In the genomic region with DNA sequence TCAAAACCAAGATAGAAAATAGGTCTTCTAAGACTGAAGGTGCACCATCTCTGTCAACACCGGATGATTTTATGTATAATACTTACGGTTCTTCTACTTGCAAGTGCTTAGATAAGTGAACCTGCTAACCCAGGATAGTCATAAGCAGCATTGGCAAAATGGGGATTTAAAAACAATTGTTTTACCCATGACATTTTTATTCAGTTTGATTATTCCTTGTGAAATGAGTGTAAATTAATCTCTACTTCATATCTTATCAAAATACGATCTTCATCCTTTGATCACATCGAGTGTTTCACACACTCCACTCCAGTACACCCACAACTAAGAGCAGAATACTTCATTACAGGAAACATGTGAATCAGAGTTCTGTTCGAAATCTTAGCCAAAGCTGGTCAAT, we compare ENCODE assay signal across 21 cellular contexts. TPM values are rescaled to one million over a fixed set of nuclear protein-coding genes. Genes with fewer than 3 reads are reported as not detected.
A peak's percentile ranks its signal among the peaks of the same experiment; 100 is the strongest.
DNase-seq lines count a peak whose midpoint lies in the region; ATAC-seq and TF ChIP-seq lines count a peak whose summit lies in the region.
"Had no signal": no experiment of that assay in that cellular context is flagged by ENCODE, and none has a peak within 500 bp of the region (broad histone marks: within the 10 kb centered on the region; RNA-seq: fewer than 3 reads in every experiment).

No MANE protein-coding gene starts in this region.

- intact Hi-C loops in activated CD4-positive, alpha-beta T cell treated with anti-CD3 and anti-CD28 coated beads for 36 hours (cut with DNase I, micrococcal nuclease), result loop anchor here in 1 of 2 experiments (1.0 kb wide), 1 partner anchor 25 kb away; the partner anchor contains the start of gene NAA16
- intact Hi-C loops in mammary epithelial cell (cut with micrococcal nuclease), result no loop called here
- intact Hi-C loops in breast epithelium (cut with DNase I; ENCODE audit: low total_unique reads), result no loop called here
- intact Hi-C loops in ovary (cut with DNase I), result no loop called here

- H4K20me1 ChIP-seq in mammary epithelial cell (ENCODE audit: insufficient read depth, low read length), result no peaks in the 10 kb centered on the region

- TF ChIP-seq CTCF in mammary epithelial cell (conservative IDR thresholded peaks at IDR 0.05 in 1 of 2, IDR thresholded peaks at IDR 0.05 in 1 of 2; ENCODE audit: extremely low read depth in 1 of 2, insufficient read depth in 1 of 2, low read depth in 1 of 2, low read length in 2 of 2), result no peak
- no peak for TF ChIP-seq CTCF in breast epithelium (IDR thresholded peaks at IDR 0.05)
- TF ChIP-seq CTCF in ovary (IDR thresholded peaks at IDR 0.05), result no peak

- peak; percentile 87 for ATAC-seq in activated CD4-positive, alpha-beta T cell treated with anti-CD3 and anti-CD28 coated beads for 36 hours
- peak; percentile 78 for ATAC-seq in stimulated activated naive CD8-positive, alpha-beta T cell treated with anti-CD3 and anti-CD28 coated beads, Interleukin-15, amount 100 ng/mL, for 72 hours
- ATAC-seq: GM12878, HCT116, HepG2 had no signal

- H3K27ac ChIP-seq in mammary epithelial cell (ENCODE audit: insufficient read depth, low read depth, low read length) (peak overlapping the region; percentile 13), breast epithelium (no peak overlapping the region), ovary (no peak overlapping the region)
- H3K27ac ChIP-seq: 22Rv1, PC-9 had no signal

- H3K4me3 Mint-ChIP-seq in activated CD4-positive, alpha-beta T cell treated with anti-CD3 and anti-CD28 coated beads for 36 hours, result peak overlapping the region; percentile 40
- H3K4me3 Mint-ChIP-seq in activated naive CD8-positive, alpha-beta T cell, result peak overlapping the region; percentile 76
- H3K4me3 Mint-ChIP-seq in stimulated activated naive CD8-positive, alpha-beta T cell treated with anti-CD3 and anti-CD28 coated beads, Interleukin-15, amount 100 ng/mL, for 72 hours, result peak overlapping the region; percentile 63 to 70

- POLR2A ChIA-PET in activated CD4-positive, alpha-beta T cell treated with anti-CD3 and anti-CD28 coated beads for 36 hours (lab: Charles Lee), result interaction anchor here (0.5 kb wide), 1 partner anchor 158 kb away, joined by 6 read pairs; no protein-coding TSS in a partner anchor

- dilution Hi-C loops in mammary epithelial cell (cut with HindIII; ENCODE audit: low sequenced_read_pairs), result no loop called here

- no peak overlapping the region for H3K9ac ChIP-seq in mammary epithelial cell (ENCODE audit: insufficient read depth, low read length)
- H3K9ac ChIP-seq: GM23248 had no signal

- peaks cover 24% of the 10 kb centered on the region for H3K4me1 Mint-ChIP-seq in activated CD4-positive, alpha-beta T cell treated with anti-CD3 and anti-CD28 coated beads for 36 hours
- peaks cover 34% of the 10 kb centered on the region for H3K4me1 Mint-ChIP-seq in activated naive CD8-positive, alpha-beta T cell (ENCODE audit: low read depth)
- peaks cover 30% of the 10 kb centered on the region for H3K4me1 Mint-ChIP-seq in stimulated activated naive CD8-positive, alpha-beta T cell treated with anti-CD3 and anti-CD28 coated beads, Interleukin-15, amount 100 ng/mL, for 72 hours

- TF ChIP-seq POLR2A in breast epithelium (IDR thresholded peaks at IDR 0.05) (no peak), ovary (IDR thresholded peaks at IDR 0.05) (no peak)

- no peaks in the 10 kb centered on the region for H3K9me3 Mint-ChIP-seq in activated CD4-positive, alpha-beta T cell treated with anti-CD3 and anti-CD28 coated beads for 36 hours (ENCODE audit: low read depth)
- H3K9me3 Mint-ChIP-seq in activated naive CD8-positive, alpha-beta T cell (ENCODE audit: low read depth), result no peaks in the 10 kb centered on the region
- H3K9me3 Mint-ChIP-seq in stimulated activated naive CD8-positive, alpha-beta T cell treated with anti-CD3 and anti-CD28 coated beads, Interleukin-15, amount 100 ng/mL, for 72 hours, result peaks cover 12 to 17% of the 10 kb centered on the region in 2 donors

- H3K27me3 ChIP-seq in mammary epithelial cell (ENCODE audit: insufficient read depth, low read length) (no peaks in the 10 kb centered on the region), breast epithelium (no peaks in the 10 kb centered on the region), ovary (no peaks in the 10 kb centered on the region)
- H3K27me3 ChIP-seq: BE2C had no signal

- no peak overlapping the region for H2AFZ ChIP-seq in mammary epithelial cell (ENCODE audit: low read depth, low read length)
- H2AFZ ChIP-seq: GM23248, PC-9 had no signal

- DNase-seq in activated CD4-positive, alpha-beta T cell treated with anti-CD3 and anti-CD28 coated beads for 36 hours, result no peak
- DNase-seq in activated CD4-positive, alpha-beta T cell treated with anti-CD3 and anti-CD28 coated beads, Interleukin-2, amount 50 U/mL, for 4 hours, result no peak
- DNase-seq in mammary epithelial cell, result no peak
- no peak for DNase-seq in breast epithelium (ENCODE audit: low spot score in 2 of 2)
- DNase-seq in stimulated activated naive CD8-positive, alpha-beta T cell treated with anti-CD3 and anti-CD28 coated beads, Interleukin-15, amount 100 ng/mL, for 72 hours, result no peak
- DNase-seq in ovary, result no peak
- DNase-seq in NCI-H526 (lab: John Stamatoyannopoulos, UW), result no peak
- DNase-seq: BE2C, GDM1, GM23248, NCI-H1048, NCI-H1436 treated with DMSO at 0.1 percent for 48 hours, NCI-H2029 treated with DMSO at 0.1 percent for 48 hours, NCI-H2171 treated with DMSO at 0.1 percent for 48 hours, NCI-H82, PC-9 had no signal

- H3K36me3 ChIP-seq in mammary epithelial cell (ENCODE audit: insufficient read depth, low read length), result no peaks in the 10 kb centered on the region
- no peaks in the 10 kb centered on the region for H3K36me3 ChIP-seq in breast epithelium
- no peaks in the 10 kb centered on the region for H3K36me3 ChIP-seq in ovary
- H3K36me3 ChIP-seq: BE2C had no signal

- no peak for TF ChIP-seq EP300 in ovary (IDR thresholded peaks at IDR 0.05)

- H3K4me3 ChIP-seq in mammary epithelial cell (replicated peaks in 1 of 3; ENCODE audit: insufficient read depth in 1 of 3, low read depth in 2 of 3, low read length in 3 of 3) (no peak overlapping the region), breast epithelium (no peak overlapping the region), ovary (no peak overlapping the region)
- H3K4me3 ChIP-seq: GM12878, GM23248, PC-9 had no signal

- CTCF ChIA-PET in activated CD4-positive, alpha-beta T cell treated with anti-CD3 and anti-CD28 coated beads for 36 hours (lab: Charles Lee), result interaction anchor here (0.7 kb wide), 1 partner anchor 15 kb away, joined by 3 read pairs; no protein-coding TSS in a partner anchor
- CTCF ChIA-PET in mammary epithelial cell (lab: Charles Lee; ENCODE audit: low non-redundant PET), result no interaction called here

- peak overlapping the region; percentile 68 for H3K27ac Mint-ChIP-seq in activated CD4-positive, alpha-beta T cell treated with anti-CD3 and anti-CD28 coated beads for 36 hours
- H3K27ac Mint-ChIP-seq in activated naive CD8-positive, alpha-beta T cell, result peak overlapping the region; percentile 88
- no peak overlapping the region for H3K27ac Mint-ChIP-seq in stimulated activated naive CD8-positive, alpha-beta T cell treated with anti-CD3 and anti-CD28 coated beads, Interleukin-15, amount 100 ng/mL, for 72 hours

- H3K4me1 ChIP-seq in mammary epithelial cell (ENCODE audit: insufficient read depth, low read length) (peaks cover 12% of the 10 kb centered on the region), breast epithelium (no peaks in the 10 kb centered on the region), ovary (ENCODE audit: insufficient read depth) (no peaks in the 10 kb centered on the region)
- H3K4me1 ChIP-seq: BE2C had no signal

- BruUV-seq in mammary epithelial cell (replicated peaks; lab: Mats Ljungman, UMichigan), result no TSS peak

- no peak overlapping the region for H3K4me2 ChIP-seq in mammary epithelial cell (ENCODE audit: insufficient read depth, low read depth, low read length)
- H3K4me2 ChIP-seq: PC-9 had no signal

- no peaks in the 10 kb centered on the region for H3K27me3 Mint-ChIP-seq in activated CD4-positive, alpha-beta T cell treated with anti-CD3 and anti-CD28 coated beads for 36 hours
- no peaks in the 10 kb centered on the region for H3K27me3 Mint-ChIP-seq in activated naive CD8-positive, alpha-beta T cell
- H3K27me3 Mint-ChIP-seq in stimulated activated naive CD8-positive, alpha-beta T cell treated with anti-CD3 and anti-CD28 coated beads, Interleukin-15, amount 100 ng/mL, for 72 hours, result no peaks in the 10 kb centered on the region

- H3K79me2 ChIP-seq in mammary epithelial cell (ENCODE audit: insufficient read depth, low read length), result no peaks in the 10 kb centered on the region

- H3K9me3 ChIP-seq in mammary epithelial cell (replicated peaks; ENCODE audit: insufficient read depth, low read length) (no peaks in the 10 kb centered on the region), breast epithelium (no peaks in the 10 kb centered on the region), ovary (no peaks in the 10 kb centered on the region)
- H3K9me3 ChIP-seq: BE2C had no signal

- H3K36me3 Mint-ChIP-seq in activated CD4-positive, alpha-beta T cell treated with anti-CD3 and anti-CD28 coated beads for 36 hours (ENCODE audit: low read depth), result peaks cover 5% of the 10 kb centered on the region
- peaks cover 9% of the 10 kb centered on the region for H3K36me3 Mint-ChIP-seq in activated naive CD8-positive, alpha-beta T cell

- 70% methylated on average over 5 of the region's 5 CpGs for WGBS in mammary epithelial cell (ENCODE audit: low coverage, missing lambda C conversion rate)
- WGBS in ovary, 3 donors, result 85 to 93% (median 91%) methylated on average over 5 of the region's 5 CpGs

- in situ Hi-C loops in mammary epithelial cell (cut with MboI; ENCODE audit: low sequenced_read_pairs in 2 of 2), result no loop called here

RNA-seq across cellular contexts. Expression of gene MTRF1, which starts 23.0 kb away (rescaled TPM):
- total RNA-seq in activated CD4-positive, alpha-beta T cell treated with anti-CD3 and anti-CD28 coated beads for 36 hours, result 10 to 100 TPM; 19.7 to 22.1 TPM
- total RNA-seq in mammary epithelial cell (10 to 100 TPM in 1 of 2 donors, 1 to 10 TPM in 1; 8.7 to 12.7 TPM), breast epithelium (10 to 100 TPM; 10.4 to 18.6 (median 12.8) TPM), ovary (10 to 100 TPM in 2 of 7 donors, 1 to 10 TPM in 5; 6.8 to 12.2 (median 8.4) TPM)
- polyA plus RNA-seq in mammary epithelial cell (8.6 TPM), ovary (10 to 100 TPM in 1 of 2 donors, 1 to 10 TPM in 1; 6.4 to 10.9 TPM)
- polyA minus RNA-seq in mammary epithelial cell, result 5.9 TPM

RNA-seq across cellular contexts. Expression of gene NAA16, which starts 24.7 kb away (rescaled TPM):
- 10 to 100 TPM; 24.0 to 29.8 TPM for total RNA-seq in activated CD4-positive, alpha-beta T cell treated with anti-CD3 and anti-CD28 coated beads for 36 hours
- 10 to 100 TPM in 1 of 2 donors, 1 to 10 TPM in 1; 8.7 to 17.8 TPM for total RNA-seq in mammary epithelial cell
- polyA plus RNA-seq in mammary epithelial cell, result 6.6 TPM
- polyA minus RNA-seq in mammary epithelial cell, result 2.5 TPM
- 10 to 100 TPM; 16.2 to 33.1 (median 22.0) TPM for total RNA-seq in breast epithelium
- total RNA-seq in ovary, result 10 to 100 TPM; 22.3 to 31.1 (median 28.6) TPM
- 10 to 100 TPM; 14.5 to 15.1 TPM for polyA plus RNA-seq in ovary

Comparison
In these comparisons a context has a peak if more than half of its experiments do, and no peak if none do; other contexts are left out.
1. H3K27ac Mint-ChIP-seq: peak in activated CD4-positive, alpha-beta T cell treated with anti-CD3 and anti-CD28 coated beads for 36 hours (single experiment) and activated naive CD8-positive, alpha-beta T cell (single experiment); none in stimulated activated naive CD8-positive, alpha-beta T cell treated with anti-CD3 and anti-CD28 coated beads, Interleukin-15, amount 100 ng/mL, for 72 hours (0 of 2).
2. Peak in every context shown above with its lines, with median percentiles within 50 percentile points of each other: H3K4me3 Mint-ChIP-seq.